In the genomic region with DNA sequence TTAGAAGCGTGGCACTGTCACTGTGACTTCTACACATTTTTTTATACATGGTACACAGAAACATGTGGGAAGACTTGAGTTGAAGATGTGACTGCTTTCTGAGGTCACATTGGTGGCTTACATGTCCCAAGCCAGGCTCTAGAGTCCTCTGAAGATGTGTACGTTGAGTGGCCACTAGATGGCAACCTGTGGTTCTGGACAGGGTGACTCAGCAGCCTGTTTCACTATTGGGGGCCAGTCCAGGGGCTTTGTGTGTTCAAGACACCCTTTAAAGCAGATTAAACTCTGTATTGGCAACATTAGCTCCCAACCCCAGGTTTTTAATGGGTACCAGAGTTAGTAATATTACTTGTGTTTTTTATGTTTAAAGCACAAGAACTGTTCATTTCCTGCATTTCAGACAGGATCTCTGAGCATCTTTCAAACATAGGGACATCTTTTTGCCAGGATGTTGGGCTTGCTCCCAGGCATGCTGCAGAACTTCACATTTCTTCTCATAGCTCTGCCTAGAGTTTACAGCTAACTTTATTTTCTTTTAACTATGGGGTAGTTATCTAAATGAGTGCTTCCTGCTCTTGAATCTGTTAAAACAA, we compare ENCODE assay signal across 8 cellular contexts. TPM values are rescaled to one million over a fixed set of nuclear protein-coding genes. Genes with fewer than 3 reads are reported as not detected.
DNase-seq lines count a peak whose midpoint lies in the region; ATAC-seq and TF ChIP-seq lines count a peak whose summit lies in the region.

No MANE protein-coding gene starts in this region.

- H3K4me3 ChIP-seq in GM23338 (no peak overlapping the region), SJCRH30 (no peak overlapping the region), heart left ventricle (no peak overlapping the region)

- 28 to 37% (median 32%) methylated on average over 2 of the region's 2 CpGs for WGBS in heart left ventricle, 4 donors

- H3K36me3 ChIP-seq in GM23338 (ENCODE audit: insufficient read depth) (no peaks in the 10 kb centered on the region; the same call in 1 of the 2 replicates), SJCRH30 (peaks cover 35% of the 10 kb centered on the region), heart left ventricle (peaks cover 0 to 62% (median 29%) of the 10 kb centered on the region in 9 donors)

- peak; percentile 82 for TF ChIP-seq CTCF in GM23338 (conservative IDR thresholded peaks at IDR 0.05; ENCODE audit: low read depth in 2 of 2)
- TF ChIP-seq CTCF in heart left ventricle (IDR thresholded peaks at IDR 0.05), result peak; percentile 71 to 91 (median 79)

- no peaks in the 10 kb centered on the region for H3F3A ChIP-seq in GM23338 (replicated peaks; ENCODE audit: low read depth)

- TF ChIP-seq POLR2A in heart left ventricle (IDR thresholded peaks at IDR 0.05), result no peak

- peaks cover 7% of the 10 kb centered on the region for H3K27me3 Mint-ChIP-seq in GM23338 (ENCODE audit: insufficient read depth, low read depth, poor library complexity)
- no peaks in the 10 kb centered on the region for H3K27me3 Mint-ChIP-seq in activated naive CD4-positive, alpha-beta T cell treated with anti-CD3 and anti-CD28 coated beads, Interleukin-2, amount 50 U/mL, for 24 hours

- H3K4me1 ChIP-seq in GM23338 (ENCODE audit: insufficient read depth) (no peaks in the 10 kb centered on the region), SJCRH30 (peaks cover 6% of the 10 kb centered on the region; the same call in 1 of the 2 replicates), heart left ventricle (peaks cover 0 to 13% (median 0%) of the 10 kb centered on the region in 12 donors)

- DNase-seq in GM04504 (ENCODE audit: low read depth) (peak; percentile 38), GM23338 (ENCODE audit: low spot score) (peak; percentile 85), KG1 (lab: John Stamatoyannopoulos, UW) (peak; percentile 27), SJCRH30 (peak; percentile 71 to 85), heart left ventricle (peak in 4 of 5 donors; percentile 61 to 66 (median 65)), putamen (ENCODE audit: low spot score) (peak; percentile 72), NCI-H128 (lab: John Stamatoyannopoulos, UW; ENCODE audit: unreplicated experiment) (no peak)

- no peak overlapping the region for H3K4me3 Mint-ChIP-seq in GM23338
- no peak overlapping the region for H3K4me3 Mint-ChIP-seq in activated naive CD4-positive, alpha-beta T cell treated with anti-CD3 and anti-CD28 coated beads, Interleukin-2, amount 50 U/mL, for 24 hours

- intact Hi-C loops in heart left ventricle (cut with DNase I), result loop anchor here in 8 of 10 donors (5.0 to 10.0 kb wide), 4 partner anchors 44 to 239 kb away; partner anchors contain the start of gene LRRC66 (in 1 of the 8)

- peaks cover 14% of the 10 kb centered on the region for H3K4me1 Mint-ChIP-seq in GM23338
- H3K4me1 Mint-ChIP-seq in activated naive CD4-positive, alpha-beta T cell treated with anti-CD3 and anti-CD28 coated beads, Interleukin-2, amount 50 U/mL, for 24 hours, result peaks cover 4% of the 10 kb centered on the region

- no peaks in the 10 kb centered on the region for H3K9me3 ChIP-seq in SJCRH30 (replicated peaks)
- H3K9me3 ChIP-seq in heart left ventricle, result no peaks in the 10 kb centered on the region

- H3K36me3 Mint-ChIP-seq in GM23338 (ENCODE audit: low read depth), result peaks cover 34% of the 10 kb centered on the region
- peaks cover 6% of the 10 kb centered on the region for H3K36me3 Mint-ChIP-seq in activated naive CD4-positive, alpha-beta T cell treated with anti-CD3 and anti-CD28 coated beads, Interleukin-2, amount 50 U/mL, for 24 hours

- no peak overlapping the region for H2AFZ ChIP-seq in GM23338

- 0 out of 2 replicates have a peak overlapping the region, but pooled peaks have one; percentile 11 for H3K27ac ChIP-seq in GM23338 (ENCODE audit: low read depth)
- H3K27ac ChIP-seq in SJCRH30, result 0 out of 2 replicates have a peak overlapping the region, but pooled peaks have one; percentile 9
- peak overlapping the region in 3 of 12 donors; percentile 0 to 41 (median 31) for H3K27ac ChIP-seq in heart left ventricle

- no peaks in the 10 kb centered on the region; the same call in 2 of the 3 replicates for H3K9me3 Mint-ChIP-seq in GM23338
- no peaks in the 10 kb centered on the region for H3K9me3 Mint-ChIP-seq in activated naive CD4-positive, alpha-beta T cell treated with anti-CD3 and anti-CD28 coated beads, Interleukin-2, amount 50 U/mL, for 24 hours

- H3K9me2 ChIP-seq in GM23338 (ENCODE audit: insufficient read depth), result no peaks in the 10 kb centered on the region

- no peaks in the 10 kb centered on the region for H3K27me3 ChIP-seq in GM23338 (ENCODE audit: insufficient read depth)
- H3K27me3 ChIP-seq in SJCRH30, result no peaks in the 10 kb centered on the region
- H3K27me3 ChIP-seq in heart left ventricle, result no peaks in the 10 kb centered on the region

- ATAC-seq in GM23338 (peak; percentile 99), heart left ventricle (peak; percentile 64 to 96 (median 94))

- H3K4me2 ChIP-seq in GM23338, result no peak overlapping the region

- no peaks in the 10 kb centered on the region for H4K20me1 ChIP-seq in GM23338 (replicated peaks; ENCODE audit: insufficient read depth)

- peak overlapping the region; percentile 97 for H3K27ac Mint-ChIP-seq in GM23338
- peak overlapping the region; percentile 26 for H3K27ac Mint-ChIP-seq in activated naive CD4-positive, alpha-beta T cell treated with anti-CD3 and anti-CD28 coated beads, Interleukin-2, amount 50 U/mL, for 24 hours

- H3K79me2 ChIP-seq in GM23338 (replicated peaks; ENCODE audit: insufficient read depth), result 0 out of 2 replicates have a peak, but pooled peaks cover 3% of the 10 kb centered on the region

TF ChIP-seq in GM23338, 12 proteins besides CTCF, POLR2A, EP300 and RAD21:
- 0 out of 2 replicates have a peak, but pooled peaks have one; percentile 23 for TF ChIP-seq CREB1 (CRISPR knock-in tag; IDR thresholded peaks at IDR 0.05; ENCODE audit: low read depth)
- 0 out of 2 replicates have a peak, but pooled peaks have one; percentile 18 for TF ChIP-seq ZNF462 (CRISPR knock-in tag; IDR thresholded peaks at IDR 0.05)
- TF ChIP-seq EZH2 (IDR thresholded peaks at IDR 0.05; ENCODE audit: low read depth, unreplicated experiment), result no peak

RNA-seq across cellular contexts. Expression of gene DCUN1D4, which starts 53.0 kb away (rescaled TPM):
- 37.9 and 54.8 TPM in 2 replicates for total RNA-seq in GM23338 (2014; rRNA removed; shearing (Covaris generic))
- polyA plus RNA-seq in GM23338 (2016; fragmentation: Nextera tagmentation; extraction: Ambion mirVana) (23.1 and 26.1 TPM in 2 replicates), heart left ventricle (10 to 100 TPM; 10.4 to 19.1 TPM)
- total RNA-seq in SJCRH30 (2014; rRNA removed; shearing (Covaris generic)), result 59.9 and 66.5 TPM in 2 replicates
- total RNA-seq in heart left ventricle, result 10 to 100 TPM; 16.6 to 54.0 (median 38.1) TPM
